ENCODE assay signal across 1 cellular context in the genomic region with DNA sequence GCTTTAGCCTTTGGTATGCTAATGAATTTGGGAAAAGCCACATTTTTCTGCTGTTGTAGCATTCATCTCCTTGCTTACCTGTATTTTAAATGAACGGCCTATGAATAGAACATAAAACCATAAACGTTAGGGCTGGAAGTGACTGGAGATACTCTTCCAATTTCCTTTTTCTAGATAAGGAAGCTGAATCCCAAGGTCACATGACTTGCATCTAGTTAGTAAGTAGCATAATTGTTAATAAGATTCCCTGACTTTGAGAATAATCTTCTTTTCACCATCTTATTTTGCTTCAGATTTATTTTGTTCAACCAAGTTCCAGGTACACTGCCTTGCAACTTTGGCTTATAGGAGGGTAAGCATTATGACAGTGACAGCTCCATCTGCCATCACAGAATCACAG.
TF ChIP-seq lines count a peak whose summit lies in the region.

No MANE protein-coding gene starts in this region.

TF ChIP-seq in K562, 482 proteins besides CTCF, POLR2A, EP300 and RAD21:
- TF ChIP-seq, protein P1, sequence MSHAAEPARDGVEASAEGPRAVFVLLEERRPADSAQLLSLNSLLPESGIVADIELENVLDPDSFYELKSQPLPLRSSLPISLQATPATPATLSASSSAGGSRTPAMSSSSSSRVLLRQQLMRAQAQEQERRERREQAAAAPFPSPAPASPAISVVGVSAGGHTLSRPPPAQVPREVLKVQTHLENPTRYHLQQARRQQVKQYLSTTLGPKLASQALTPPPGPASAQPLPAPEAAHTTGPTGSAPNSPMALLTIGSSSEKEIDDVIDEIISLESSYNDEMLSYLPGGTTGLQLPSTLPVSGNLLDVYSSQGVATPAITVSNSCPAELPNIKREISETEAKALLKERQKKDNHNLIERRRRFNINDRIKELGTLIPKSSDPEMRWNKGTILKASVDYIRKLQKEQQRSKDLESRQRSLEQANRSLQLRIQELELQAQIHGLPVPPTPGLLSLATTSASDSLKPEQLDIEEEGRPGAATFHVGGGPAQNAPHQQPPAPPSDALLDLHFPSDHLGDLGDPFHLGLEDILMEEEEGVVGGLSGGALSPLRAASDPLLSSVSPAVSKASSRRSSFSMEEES (CRISPR knock-in tag; IDR thresholded peaks at IDR 0.05) = peak; percentile 91
- TF ChIP-seq SP2 (IDR thresholded peaks at IDR 0.05; ENCODE audit: extremely low read depth, low read depth, low read length, poor library complexity, severe bottlenecking) (no peak), TOE1 (IDR thresholded peaks at IDR 0.05; ENCODE audit: borderline replicate concordance) (peak; percentile 71; the same call in 1 of the 2 replicates), TOE1 (CRISPR knock-in tag; IDR thresholded peaks at IDR 0.05; ENCODE audit: borderline replicate concordance, low read depth) (no peak), RAD51 (IDR thresholded peaks at IDR 0.05; ENCODE audit: borderline replicate concordance, low read depth) (peak; percentile 43), LEF1 (IDR thresholded peaks at IDR 0.05) (no peak)
